In genomic region chr10:106582291-106582690, GRCh38 we compare ENCODE assay signal across 16 cellular contexts.
A peak's percentile ranks its signal among the peaks of the same experiment; 100 is the strongest.
DNase-seq lines count a peak whose midpoint lies in the region; ATAC-seq and TF ChIP-seq lines count a peak whose summit lies in the region.
"Had no signal": no experiment of that assay in that cellular context is flagged by ENCODE, and none has a peak within 500 bp of the region (broad histone marks: within the 10 kb centered on the region; RNA-seq: fewer than 3 reads in every experiment).

No MANE protein-coding gene starts in this region.

- DNase-seq in OCI-M1 (lab: John Stamatoyannopoulos, UW) = peak; percentile 8
- DNase-seq in fibroblast of mammary gland (ENCODE audit: low read depth) = peak; percentile 40
- peak; percentile 38 for DNase-seq in osteoblast (ENCODE audit: insufficient read length, low spot score, missing footprints)
- DNase-seq in DMS 273 (lab: John Stamatoyannopoulos, UW; ENCODE audit: unreplicated experiment) = no peak
- no peak for DNase-seq in NCI-H1092 (lab: John Stamatoyannopoulos, UW)
- no peak for DNase-seq in activated T-cell treated with anti-CD3 and anti-CD28 coated beads, Interleukin-2, amount 50 U/mL, for 48 hours
- no peak for DNase-seq in NCI-H345 treated with DMSO at 0.1 percent for 48 hours (lab: John Stamatoyannopoulos, UW; ENCODE audit: unreplicated experiment)
- DNase-seq: activated CD4-positive, alpha-beta memory T cell treated with anti-CD3 and anti-CD28 coated beads, Interleukin-2, amount 10 ng/mL, durations not matched to agents 7 days and 5 days; activated naive CD4-positive, alpha-beta T cell; CD8-positive, alpha-beta T cell; dermis blood vessel endothelial cell; glutamatergic neuron; NCI-H146; stimulated activated naive CD8-positive, alpha-beta T cell treated with anti-CD3 and anti-CD28 coated beads, Interleukin-15, amount 100 ng/mL, for 72 hours had no signal

- H3K27ac ChIP-seq in osteoblast (ENCODE audit: low read depth, low read length) = no peak overlapping the region
- H3K27ac ChIP-seq: prostate gland had no signal

- H3K36me3 ChIP-seq in osteoblast (ENCODE audit: insufficient read depth, low read length) = no peaks in the 10 kb centered on the region
- H3K36me3 ChIP-seq: prostate gland had no signal

- no peaks in the 10 kb centered on the region for H3K9me3 ChIP-seq in osteoblast (ENCODE audit: low read depth, low read length)
- H3K9me3 ChIP-seq: prostate gland had no signal

- ATAC-seq in GM18909 (IDR thresholded peaks at IDR 0.05; ENCODE audit: poor library complexity, unreplicated experiment) = peak; percentile 55
- ATAC-seq: CD8-positive, alpha-beta T cell; stimulated activated naive CD8-positive, alpha-beta T cell treated with anti-CD3 and anti-CD28 coated beads, Interleukin-15, amount 100 ng/mL, for 72 hours had no signal

- H2AFZ ChIP-seq in osteoblast (ENCODE audit: low read length) = no peak overlapping the region

- H3K79me2 ChIP-seq in osteoblast (ENCODE audit: insufficient read depth, low read length) = no peaks in the 10 kb centered on the region

- no peak overlapping the region for H3K4me2 ChIP-seq in osteoblast (ENCODE audit: insufficient read depth, low read length)

- no peaks in the 10 kb centered on the region for H3K27me3 ChIP-seq in osteoblast (ENCODE audit: insufficient read depth, low read length)

- no peaks in the 10 kb centered on the region for H3K4me1 ChIP-seq in osteoblast (ENCODE audit: insufficient read depth, low read length)
- H3K4me1 ChIP-seq: prostate gland had no signal

- H3K4me3 ChIP-seq in fibroblast of mammary gland (ENCODE audit: control insufficient read depth, low read depth, low read length) (no peak overlapping the region), osteoblast (ENCODE audit: insufficient read depth, low read length) (no peak overlapping the region)
- H3K4me3 ChIP-seq: prostate gland had no signal

- TF ChIP-seq CTCF in fibroblast of mammary gland (conservative IDR thresholded peaks at IDR 0.05; ENCODE audit: control insufficient read depth, insufficient read depth, low read depth, low read length) (no peak), osteoblast (IDR thresholded peaks at IDR 0.05; ENCODE audit: extremely low read depth, low read depth, low read length) (no peak)

- no peaks in the 10 kb centered on the region for H4K20me1 ChIP-seq in osteoblast (ENCODE audit: insufficient read depth, low read length)

Comparison
In these comparisons a context has a peak if more than half of its experiments do, and no peak if none do; other contexts are left out.
1. DNase-seq: peak in OCI-M1 (single experiment), fibroblast of mammary gland (single experiment) and osteoblast (single experiment); none in DMS 273 (single experiment), NCI-H1092 (single experiment), activated T-cell treated with anti-CD3 and anti-CD28 coated beads, Interleukin-2, amount 50 U/mL, for 48 hours (0 of 2) and NCI-H345 treated with DMSO at 0.1 percent for 48 hours (single experiment).